Comparison of ENCODE assay signal across 8 cellular contexts in the genomic region with DNA sequence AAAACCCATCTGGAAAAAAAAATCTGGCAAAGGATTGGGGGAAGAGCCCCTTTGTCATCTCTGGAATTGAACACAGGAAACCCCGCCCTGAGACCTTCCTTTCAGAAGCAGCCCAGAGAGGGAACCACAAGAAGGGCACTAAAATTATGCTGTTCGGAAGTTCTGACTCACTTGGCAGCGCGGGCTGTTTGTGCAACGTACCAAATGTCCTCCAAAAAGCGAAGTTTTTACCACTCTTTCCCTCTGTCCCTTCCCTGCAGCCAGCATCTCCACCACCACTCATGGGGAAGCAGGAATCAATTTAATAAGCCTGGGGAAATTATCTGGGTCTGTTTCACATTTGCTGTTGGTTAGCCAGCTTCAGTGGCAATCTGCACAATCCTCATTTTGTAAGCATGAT. TPM values are rescaled to one million over a fixed set of nuclear protein-coding genes. Genes with fewer than 3 reads are reported as not detected.
DNase-seq lines count a peak whose midpoint lies in the region; ATAC-seq and TF ChIP-seq lines count a peak whose summit lies in the region.

No MANE protein-coding gene starts in this region.

- peak overlapping the region; percentile 81 for H3K4me3 ChIP-seq in OCI-LY3 (ENCODE audit: low read length)

- peaks cover 85% of the 10 kb centered on the region for H3K4me1 Mint-ChIP-seq in activated T-cell treated with anti-CD3 and anti-CD28 coated beads, Interleukin-2, amount 50 U/mL, for 24 hours (ENCODE audit: low read depth)

- no peak for TF ChIP-seq CTCF in OCI-LY3 (IDR thresholded peaks at IDR 0.05; ENCODE audit: low read depth, low read length)

- no peak overlapping the region for H2AFZ ChIP-seq in OCI-LY3 (ENCODE audit: low read depth, low read length)

- peaks cover 12% of the 10 kb centered on the region for H3K79me2 ChIP-seq in OCI-LY3 (ENCODE audit: low read length)

- ATAC-seq in Right ventricle myocardium inferior (peak; percentile 9), GM21423 (IDR thresholded peaks at IDR 0.05; ENCODE audit: unreplicated experiment) (no peak), HG03196 (IDR thresholded peaks at IDR 0.05; ENCODE audit: unreplicated experiment) (no peak), GM18873 (IDR thresholded peaks at IDR 0.05; ENCODE audit: low FRiP score, unreplicated experiment) (no peak)

- intact Hi-C loops in Right ventricle myocardium inferior (cut with DNase I): loop anchor here (5.0 kb wide), 2 partner anchors 47 to 357 kb away; no protein-coding TSS in a partner anchor

- H3K27ac Mint-ChIP-seq in activated T-cell treated with anti-CD3 and anti-CD28 coated beads, Interleukin-2, amount 50 U/mL, for 24 hours: peak overlapping the region; percentile 96

- no peaks in the 10 kb centered on the region for H3K9me3 ChIP-seq in OCI-LY3 (ENCODE audit: insufficient read depth, low read length)

- H3K27me3 ChIP-seq in OCI-LY3 (ENCODE audit: low read depth, low read length): no peaks in the 10 kb centered on the region

- no peaks in the 10 kb centered on the region for H3K36me3 ChIP-seq in OCI-LY3 (replicated peaks; ENCODE audit: low read depth, low read length)

- H3K4me3 Mint-ChIP-seq in activated T-cell treated with anti-CD3 and anti-CD28 coated beads, Interleukin-2, amount 50 U/mL, for 24 hours: peak overlapping the region; percentile 65

- H3K9me3 Mint-ChIP-seq in activated T-cell treated with anti-CD3 and anti-CD28 coated beads, Interleukin-2, amount 50 U/mL, for 24 hours: no peaks in the 10 kb centered on the region

- peaks cover 2% of the 10 kb centered on the region; the same call in 1 of the 2 replicates for H4K20me1 ChIP-seq in OCI-LY3 (ENCODE audit: insufficient read depth, low read length)

- peaks cover 84% of the 10 kb centered on the region for H3K4me1 ChIP-seq in OCI-LY3 (ENCODE audit: low read length)

- peaks cover 6% of the 10 kb centered on the region for H3K36me3 Mint-ChIP-seq in activated T-cell treated with anti-CD3 and anti-CD28 coated beads, Interleukin-2, amount 50 U/mL, for 24 hours (ENCODE audit: low read depth)

- peak overlapping the region; percentile 73 for H3K9ac ChIP-seq in OCI-LY3 (ENCODE audit: low read length)

- H3K27ac ChIP-seq in OCI-LY3 (ENCODE audit: low read length): peak overlapping the region; percentile 93

- H3K27me3 Mint-ChIP-seq in activated T-cell treated with anti-CD3 and anti-CD28 coated beads, Interleukin-2, amount 50 U/mL, for 24 hours: no peaks in the 10 kb centered on the region

- H3K4me2 ChIP-seq in OCI-LY3 (ENCODE audit: low read length): peak overlapping the region; percentile 98

- peak; percentile 91 for DNase-seq in ELR (ENCODE audit: low read depth)
- DNase-seq in activated T-cell treated with anti-CD3 and anti-CD28 coated beads, Interleukin-2, amount 50 U/mL, for 24 hours: peak; percentile 74
- DNase-seq in Right ventricle myocardium inferior (ENCODE audit: missing footprints): peak; percentile 82
- DNase-seq in stimulated activated CD4-positive, alpha-beta T cell treated with anti-CD3 and anti-CD28 coated beads, TNF-alpha, amount 100 ng/mL, for 4 hours (ENCODE audit: low read depth in 3 of 3): peak in 2 of 3 experiments; percentile 38 to 59

RNA-seq across cellular contexts. Expression of gene SYNE3, which starts 3.2 kb away (rescaled TPM):
- 16.5 TPM for total RNA-seq in Right ventricle myocardium inferior

RNA-seq across cellular contexts. Expression of gene GLRX5, which starts 15.2 kb away (rescaled TPM):
- total RNA-seq in Right ventricle myocardium inferior: 84.7 TPM
